ENCODE assay signal across 9 cellular contexts in genomic region chr2:73984922-73985317, GRCh38. TPM values are rescaled to one million over a fixed set of nuclear protein-coding genes. Genes with fewer than 3 reads are reported as not detected.
A peak's percentile ranks its signal among the peaks of the same experiment; 100 is the strongest.
DNase-seq lines count a peak whose midpoint lies in the region; ATAC-seq, FAIRE-seq and TF ChIP-seq lines count a peak whose summit lies in the region.
"Had no signal": no experiment of that assay in that cellular context is flagged by ENCODE, and none has a peak within 500 bp of the region (broad histone marks: within the 10 kb centered on the region; RNA-seq: fewer than 3 reads in every experiment).

No MANE protein-coding gene starts in this region.

- H3K27ac ChIP-seq in OCI-LY7 (ENCODE audit: low read depth, low read length, poor library complexity, severe bottlenecking) (no peak overlapping the region), keratinocyte (ENCODE audit: control insufficient read depth, insufficient read depth, low read length) (peak overlapping the region; percentile 95)

- H3K27me3 ChIP-seq in keratinocyte (ENCODE audit: control insufficient read depth, extremely low read depth, insufficient read depth, low read length): no peaks in the 10 kb centered on the region

- H3K9me3 Mint-ChIP-seq in activated naive CD4-positive, alpha-beta T cell treated with anti-CD3 and anti-CD28 coated beads, Interleukin-2, amount 50 U/mL, for 72 hours: no peaks in the 10 kb centered on the region
- H3K9me3 Mint-ChIP-seq: brain had no signal

- CTCF ChIA-PET in OCI-LY7 (lab: Charles Lee; ENCODE audit: unreplicated experiment): no interaction called here

- no peak for FAIRE-seq in keratinocyte (lab: Jason Lieb, UNC)

- intact Hi-C loops in OCI-LY7 (cut with micrococcal nuclease; ENCODE audit: unreplicated experiment): loop anchor here (5.0 kb wide), 2 partner anchors 58 to 162 kb away; partner anchors contain the start of genes BOLA3 and DGUOK

- H4K20me1 ChIP-seq in OCI-LY7 (ENCODE audit: insufficient read depth, low read length) (no peaks in the 10 kb centered on the region), keratinocyte (ENCODE audit: control insufficient read depth, extremely low read depth, insufficient read depth, low read length) (peaks cover 11% of the 10 kb centered on the region)

- H3K79me2 ChIP-seq in OCI-LY7 (ENCODE audit: insufficient read depth, low read depth, low read length): peaks cover 43% of the 10 kb centered on the region
- H3K79me2 ChIP-seq in keratinocyte (ENCODE audit: control insufficient read depth, insufficient read depth, low read length): peaks cover 44% of the 10 kb centered on the region

- H3K9me2 ChIP-seq in OCI-LY7 (ENCODE audit: insufficient read depth, low read length): no peaks in the 10 kb centered on the region

- no TSS peak for BruUV-seq in OCI-LY7 (replicated peaks; lab: Mats Ljungman, UMichigan)

- H3K9me1 ChIP-seq in keratinocyte (ENCODE audit: control insufficient read depth, extremely low read depth, insufficient read depth, low read length): peaks cover 9% of the 10 kb centered on the region

- ATAC-seq in HG02571 (IDR thresholded peaks at IDR 0.05; ENCODE audit: unreplicated experiment): peak; percentile 18
- ATAC-seq in activated naive CD4-positive, alpha-beta T cell treated with anti-CD3 and anti-CD28 coated beads, Interleukin-2, amount 50 U/mL, for 72 hours: peak; percentile 7 to 21

- H2AFZ ChIP-seq in OCI-LY7 (ENCODE audit: low read length) (no peak overlapping the region), keratinocyte (ENCODE audit: control insufficient read depth, low read length) (no peak overlapping the region)

- peak overlapping the region; percentile 94 for H3K9ac ChIP-seq in keratinocyte (ENCODE audit: control insufficient read depth, extremely low read depth, insufficient read depth, low read length)

- H3K36me3 Mint-ChIP-seq in activated naive CD4-positive, alpha-beta T cell treated with anti-CD3 and anti-CD28 coated beads, Interleukin-2, amount 50 U/mL, for 72 hours: peaks cover 26 to 31% of the 10 kb centered on the region in 2 donors

- H3K36me3 ChIP-seq in OCI-LY7 (ENCODE audit: insufficient read depth, low read length) (peaks cover 38% of the 10 kb centered on the region), keratinocyte (ENCODE audit: control insufficient read depth in 2 of 2, extremely low read depth in 1 of 2, insufficient read depth in 2 of 2, low read length in 2 of 2) (peaks cover 1 to 15% of the 10 kb centered on the region in 2 experiments)

- dilution Hi-C loops in keratinocyte (cut with MboI; ENCODE audit: extremely low pct_ligation_motif_present, low sequenced_read_pairs): no loop called here

- POLR2A ChIA-PET in OCI-LY7 (lab: Charles Lee): interaction anchor here (0.5 kb wide), 1 partner anchor 55 kb away, joined by 5 read pairs; no protein-coding TSS in a partner anchor

- TF ChIP-seq CTCF in OCI-LY7 (conservative IDR thresholded peaks at IDR 0.05; ENCODE audit: low read length): no peak
- no peak for TF ChIP-seq CTCF in keratinocyte (optimal IDR thresholded peaks at IDR 0.05 in 1 of 3, IDR thresholded peaks at IDR 0.05 in 1 of 3, conservative IDR thresholded peaks at IDR 0.05 in 1 of 3; ENCODE audit: extremely low read depth in 1 of 3, insufficient read depth in 2 of 3, low read length in 3 of 3)

- H3K9me3 ChIP-seq in OCI-LY7 (ENCODE audit: low read length) (no peaks in the 10 kb centered on the region), keratinocyte (ENCODE audit: control insufficient read depth, low read depth, low read length) (no peaks in the 10 kb centered on the region)

- DNase-seq in NCI-H146 (lab: John Stamatoyannopoulos, UW) (peak; percentile 54), NCI-H146 treated with DMSO at 0.1 percent for 48 hours (lab: John Stamatoyannopoulos, UW; ENCODE audit: unreplicated experiment) (no peak), OCI-LY7 (ENCODE audit: low spot score) (no peak), keratinocyte (ENCODE audit: low read depth, low spot score) (no peak), NCI-H187 (lab: John Stamatoyannopoulos, UW) (no peak)
- DNase-seq in activated naive CD4-positive, alpha-beta T cell treated with anti-CD3 and anti-CD28 coated beads, Interleukin-2, amount 50 U/mL, for 72 hours (ENCODE audit: low spot score in 2 of 2): peak in 1 of 2 donors; percentile 67
- peak; percentile 36 for DNase-seq in stimulated activated CD8-positive, alpha-beta memory T cell treated with anti-CD3 and anti-CD28 coated beads, Interleukin-15, amount 100 ng/mL, for 1 hour (ENCODE audit: low read depth)

- H3K4me2 ChIP-seq in OCI-LY7 (ENCODE audit: low read length) (peak overlapping the region; percentile 79; the same call in 1 of the 2 replicates), keratinocyte (ENCODE audit: control insufficient read depth, extremely low read depth, insufficient read depth, low read depth, low read length) (no peak overlapping the region)

- H3K4me1 ChIP-seq in OCI-LY7 (ENCODE audit: insufficient read depth, low read length, poor library complexity, severe bottlenecking) (peaks cover 64% of the 10 kb centered on the region), keratinocyte (ENCODE audit: control insufficient read depth, extremely low read depth, insufficient read depth, low read length) (peaks cover 60% of the 10 kb centered on the region)

- H3K27ac Mint-ChIP-seq in activated naive CD4-positive, alpha-beta T cell treated with anti-CD3 and anti-CD28 coated beads, Interleukin-2, amount 50 U/mL, for 72 hours: no peak overlapping the region

- H3K4me3 ChIP-seq in OCI-LY7 (ENCODE audit: low read depth, low read length, poor library complexity, severe bottlenecking) (peak overlapping the region; percentile 66), keratinocyte (ENCODE audit: control insufficient read depth in 2 of 3, extremely low read depth in 1 of 3, insufficient read depth in 2 of 3, low read depth in 1 of 3, low read length in 3 of 3) (peak overlapping the region in 2 of 3 experiments; percentile 60 to 75)

RNA-seq across cellular contexts. Expression of gene TET3, which starts 0.2 kb away (rescaled TPM):
- 11.9 and 14.7 TPM in 2 replicates for total RNA-seq in OCI-LY7 (2014; rRNA removed; shearing (Covaris generic))
- total RNA-seq in OCI-LY7 (2022): 24.8 and 25.2 TPM in 2 replicates
- total RNA-seq in activated naive CD4-positive, alpha-beta T cell treated with anti-CD3 and anti-CD28 coated beads, Interleukin-2, amount 50 U/mL, for 72 hours: 10 to 100 TPM; 15.9 to 24.7 TPM
- polyA plus RNA-seq in keratinocyte: 1.8 to 3.2 TPM (median 2.9 TPM) in 3 replicates
- 2.4 TPM for polyA plus RNA-seq in keratinocyte (2011; ENCODE audit: low read depth)
- polyA plus RNA-seq in keratinocyte (2011; cell fraction: cytosol; rRNA removed): 1.1 and 1.5 TPM in 2 replicates
- polyA plus RNA-seq in keratinocyte (2011; cell fraction: nucleus; rRNA removed): 8.3 and 9.1 TPM in 2 replicates
- 4.1 and 5.9 TPM in 2 replicates for polyA plus RNA-seq in keratinocyte (2012; ENCODE audit: low replicate concordance)
- polyA minus RNA-seq in keratinocyte: 3.2 to 15.1 TPM (median 5.7 TPM) in 3 replicates
- polyA minus RNA-seq in keratinocyte (2011; cell fraction: cytosol; rRNA and poly(A)+ RNA removed): 2.5 TPM
- 8.2 and 13.5 TPM in 2 replicates for polyA minus RNA-seq in keratinocyte (2011; cell fraction: nucleus; rRNA and poly(A)+ RNA removed)

RNA-seq across cellular contexts. Expression of gene DGUOK, which starts 58.2 kb away (rescaled TPM):
- 57.1 and 73.4 TPM in 2 replicates for total RNA-seq in OCI-LY7 (2014; rRNA removed; shearing (Covaris generic))
- total RNA-seq in OCI-LY7 (2022): 91.8 and 95.8 TPM in 2 replicates
- total RNA-seq in activated naive CD4-positive, alpha-beta T cell treated with anti-CD3 and anti-CD28 coated beads, Interleukin-2, amount 50 U/mL, for 72 hours: 10 to 100 TPM; 75.5 to 89.1 TPM
- 76.4 to 106 TPM (median 102 TPM) in 3 replicates for polyA plus RNA-seq in keratinocyte
- polyA plus RNA-seq in keratinocyte (2011; ENCODE audit: low read depth): 12.3 TPM
- 98.1 and 132 TPM in 2 replicates for polyA plus RNA-seq in keratinocyte (2011; cell fraction: cytosol; rRNA removed)
- polyA plus RNA-seq in keratinocyte (2011; cell fraction: nucleus; rRNA removed): 50.9 and 59.2 TPM in 2 replicates
- 75.0 and 100 TPM in 2 replicates for polyA plus RNA-seq in keratinocyte (2012; ENCODE audit: low replicate concordance)
- 37.6 to 46.3 TPM (median 38.1 TPM) in 3 replicates for polyA minus RNA-seq in keratinocyte
- polyA minus RNA-seq in keratinocyte (2011; cell fraction: cytosol; rRNA and poly(A)+ RNA removed): 36.4 TPM
- polyA minus RNA-seq in keratinocyte (2011; cell fraction: nucleus; rRNA and poly(A)+ RNA removed): 18.3 and 21.2 TPM in 2 replicates

Comparison
In these comparisons a context has a peak if more than half of its experiments do, and no peak if none do; other contexts are left out.
1. DNase-seq: peak in NCI-H146 (single experiment) and stimulated activated CD8-positive, alpha-beta memory T cell treated with anti-CD3 and anti-CD28 coated beads, Interleukin-15, amount 100 ng/mL, for 1 hour (single experiment); none in NCI-H146 treated with DMSO at 0.1 percent for 48 hours (single experiment), OCI-LY7 (single experiment), keratinocyte (single experiment) and NCI-H187 (0 of 2).